ENCODE assay signal across 22 cellular contexts in the genomic region with DNA sequence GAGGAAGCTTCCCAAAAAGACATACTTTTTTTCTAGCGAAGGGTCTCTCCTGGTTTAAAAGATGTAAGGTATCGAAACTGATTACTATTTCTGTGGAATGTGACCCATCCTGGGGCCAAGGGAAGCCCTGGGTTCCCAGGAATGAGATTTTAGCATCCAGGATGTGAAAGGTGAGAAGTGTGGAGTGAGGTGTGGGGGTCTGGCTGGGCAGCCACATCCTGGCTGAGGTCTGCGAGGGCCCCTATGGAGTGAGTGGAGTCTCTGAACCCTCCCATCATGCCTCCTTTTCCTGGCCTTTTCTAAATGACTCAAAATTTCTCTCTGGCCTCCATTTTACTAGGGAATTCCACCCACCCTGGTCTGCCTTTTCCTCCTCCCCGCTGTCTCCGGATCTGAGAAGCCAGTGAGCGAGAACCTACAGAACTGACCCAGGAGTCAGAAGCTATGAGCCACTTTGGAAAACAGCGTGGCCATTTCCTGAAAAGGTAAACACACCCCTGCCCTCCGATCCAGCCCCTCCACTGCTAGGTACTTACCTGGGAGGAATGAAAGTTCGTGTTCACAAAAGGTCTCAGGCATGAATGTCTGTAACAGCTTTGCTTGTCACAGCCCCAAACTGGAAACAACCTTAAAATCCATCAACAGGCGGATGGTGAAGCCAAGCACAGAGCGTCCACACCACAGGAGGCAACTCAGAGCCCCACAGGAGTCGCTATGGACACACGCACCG. TPM values are rescaled to one million over a fixed set of nuclear protein-coding genes. Genes with fewer than 3 reads are reported as not detected.
"Had no signal": no experiment of that assay in that cellular context is flagged by ENCODE, and none has a peak within 500 bp of the region (broad histone marks: within the 10 kb centered on the region; RNA-seq: fewer than 3 reads in every experiment).

No MANE protein-coding gene starts in this region.

- H3K27ac Mint-ChIP-seq: activated naive CD8-positive, alpha-beta T cell treated with anti-CD3 and anti-CD28 coated beads, Interleukin-2, amount 10 ng/mL, durations not matched to agents 7 days and 5 days; activated T-helper 1 cell treated with anti-CD3 and anti-CD28 coated beads, Interleukin-12 subunit alpha, Interleukin-12 subunit beta, Interleukin-2, Interleukin-4 antibody, amounts not matched to agents 30 ng/mL and 10 ng/mL and 1 ng/mL, durations not matched to agents 14 hours and 24 hours and 36 hours; nephron; T-helper 1 cell treated with Interleukin-12 subunit alpha and Interleukin-12 subunit beta and Interleukin-4 antibody, amounts not matched to agents 30 μg/mL and 1 μg/mL, for 36 hours had no signal

- H3K9me3 ChIP-seq: SJCRH30, suprapubic skin, transverse colon had no signal

- H3K9me3 Mint-ChIP-seq: activated naive CD8-positive, alpha-beta T cell treated with anti-CD3 and anti-CD28 coated beads, Interleukin-2, amount 10 ng/mL, durations not matched to agents 7 days and 5 days; activated T-helper 1 cell treated with anti-CD3 and anti-CD28 coated beads, Interleukin-12 subunit alpha, Interleukin-12 subunit beta, Interleukin-2, Interleukin-4 antibody, amounts not matched to agents 30 ng/mL and 10 ng/mL and 1 ng/mL, durations not matched to agents 14 hours and 24 hours and 36 hours; nephron; T-helper 1 cell treated with Interleukin-12 subunit alpha and Interleukin-12 subunit beta and Interleukin-4 antibody, amounts not matched to agents 30 μg/mL and 1 μg/mL, for 36 hours had no signal

- H3K36me3 ChIP-seq: cardiac muscle cell, SJCRH30, suprapubic skin, transverse colon had no signal

- H3K4me1 Mint-ChIP-seq: activated naive CD8-positive, alpha-beta T cell treated with anti-CD3 and anti-CD28 coated beads, Interleukin-2, amount 10 ng/mL, durations not matched to agents 7 days and 5 days had no signal

- H3K36me3 Mint-ChIP-seq: activated naive CD8-positive, alpha-beta T cell treated with anti-CD3 and anti-CD28 coated beads, Interleukin-2, amount 10 ng/mL, durations not matched to agents 7 days and 5 days had no signal

- H3K4me3 Mint-ChIP-seq: activated naive CD8-positive, alpha-beta T cell treated with anti-CD3 and anti-CD28 coated beads, Interleukin-2, amount 10 ng/mL, durations not matched to agents 7 days and 5 days; activated T-helper 1 cell treated with anti-CD3 and anti-CD28 coated beads, Interleukin-12 subunit alpha, Interleukin-12 subunit beta, Interleukin-2, Interleukin-4 antibody, amounts not matched to agents 30 ng/mL and 10 ng/mL and 1 ng/mL, durations not matched to agents 14 hours and 24 hours and 36 hours; nephron; T-helper 1 cell treated with Interleukin-12 subunit alpha and Interleukin-12 subunit beta and Interleukin-4 antibody, amounts not matched to agents 30 μg/mL and 1 μg/mL, for 36 hours had no signal

- ATAC-seq: activated CD4-positive, CD25-positive, alpha-beta regulatory T cell treated with anti-CD3 and anti-CD28 coated beads, Interleukin-2, amount 50 U/mL, for 24 hours; foreskin keratinocyte; stimulated activated naive CD8-positive, alpha-beta T cell treated with anti-CD3 and anti-CD28 coated beads, Interleukin-15, Interleukin-2, amounts not matched to agents 100 U/mL and 50 U/mL, for 24 hours had no signal

- H3K27me3 ChIP-seq: cardiac muscle cell, foreskin keratinocyte, hepatocyte, SJCRH30, transverse colon had no signal

- DNase-seq: activated CD4-positive, alpha-beta T cell treated with anti-CD3 and anti-CD28 coated beads, Interleukin-2, amount 50 U/mL, for 1 hour; activated naive CD4-positive, alpha-beta T cell treated with Interleukin-2 at 50 U/mL for 16 hours; activated naive CD8-positive, alpha-beta T cell treated with anti-CD3 and anti-CD28 coated beads, Interleukin-2, amount 10 ng/mL, durations not matched to agents 7 days and 5 days; activated T-cell treated with anti-CD3 and anti-CD28 coated beads for 4 hours; amygdala; dermis blood vessel endothelial cell; foreskin keratinocyte; kidney glomerular epithelial cell; mesenchymal stem cell; occipital lobe; SJCRH30; stimulated activated CD4-positive, alpha-beta T cell treated with anti-CD3 and anti-CD28 coated beads, Interleukin-2, amount 100 ng/mL, for 24 hours; stimulated activated naive CD8-positive, alpha-beta T cell treated with anti-CD3 and anti-CD28 coated beads, Interleukin-15, Interleukin-2, amounts not matched to agents 100 U/mL and 50 U/mL, for 24 hours; transverse colon had no signal

- H3K4me1 ChIP-seq: SJCRH30 had no signal

- H3K4me3 ChIP-seq: cardiac muscle cell, hepatocyte, SJCRH30, suprapubic skin, transverse colon had no signal

- H3K27ac ChIP-seq: cardiac muscle cell, epithelial cell of prostate, foreskin keratinocyte, hepatocyte, SJCRH30, suprapubic skin, transverse colon had no signal

RNA-seq across cellular contexts. Expression of a gene that starts 27.7 kb away (rescaled TPM):
- total RNA-seq: activated naive CD8-positive, alpha-beta T cell treated with anti-CD3 and anti-CD28 coated beads, Interleukin-2, amount 10 ng/mL, durations not matched to agents 7 days and 5 days; activated T-helper 1 cell treated with anti-CD3 and anti-CD28 coated beads, Interleukin-12 subunit alpha, Interleukin-12 subunit beta, Interleukin-2, Interleukin-4 antibody, amounts not matched to agents 30 ng/mL and 10 ng/mL and 1 ng/mL, durations not matched to agents 14 hours and 24 hours and 36 hours had no signal
